3 cellular contexts compared by ENCODE assay signal in genomic region chr14:37180886-37181285, GRCh38. TPM values are rescaled to one million over a fixed set of nuclear protein-coding genes. Genes with fewer than 3 reads are reported as not detected.
"Had no signal": no experiment of that assay in that cellular context is flagged by ENCODE, and none has a peak within 500 bp of the region (broad histone marks: within the 10 kb centered on the region; RNA-seq: fewer than 3 reads in every experiment).

No MANE protein-coding gene starts in this region.

RNA-seq across cellular contexts. Expression of gene SLC25A21, which starts 8.5 kb away (rescaled TPM):
- total RNA-seq: OCI-LY7, T-cell had no signal
- polyA plus RNA-seq: SK-N-SH had no signal

RNA-seq across cellular contexts. Expression of gene MIPOL1, which starts 16.9 kb away (rescaled TPM):
- total RNA-seq: OCI-LY7 had no signal
